Comparison of ENCODE assay signal across 25 cellular contexts in the genomic region with DNA sequence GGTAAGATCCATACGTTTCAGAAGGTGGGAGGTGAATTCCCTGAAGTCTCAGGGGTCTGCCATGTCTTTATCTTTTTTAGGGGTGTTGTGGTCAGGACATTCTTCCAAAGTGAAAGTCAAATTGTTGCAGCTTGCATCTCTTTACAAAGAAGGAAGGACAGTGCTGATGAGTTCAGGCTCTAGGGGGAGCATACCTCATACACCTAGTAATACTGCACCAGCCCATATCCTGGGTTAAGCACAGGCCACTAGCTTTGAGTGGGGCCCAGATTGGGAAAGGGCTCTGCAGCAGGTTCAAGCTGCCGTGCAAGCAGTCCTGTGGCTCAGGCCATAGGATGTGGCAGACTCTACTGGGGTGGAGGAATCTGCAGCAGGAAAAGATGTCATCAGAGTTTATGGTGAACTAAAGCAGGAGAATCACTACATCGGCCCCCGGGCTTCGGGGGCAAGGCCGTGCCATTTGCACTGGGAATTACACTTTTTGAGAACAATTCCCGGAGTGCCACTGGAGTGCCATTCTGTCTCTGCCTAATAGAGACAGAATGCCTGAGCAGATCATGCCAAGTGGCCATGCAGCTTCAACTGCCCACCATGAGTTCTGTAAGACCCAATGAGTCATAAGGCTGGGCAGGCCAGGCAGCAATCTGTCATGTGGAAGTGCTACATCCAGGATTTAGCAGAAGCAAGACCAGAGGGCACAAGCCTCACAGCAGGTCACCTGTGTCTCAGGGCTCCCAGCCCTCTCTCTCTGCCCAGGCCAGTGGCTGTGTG. TPM values are rescaled to one million over a fixed set of nuclear protein-coding genes. Genes with fewer than 3 reads are reported as not detected.
DNase-seq lines count a peak whose midpoint lies in the region; ATAC-seq and TF ChIP-seq lines count a peak whose summit lies in the region.
"Had no signal": no experiment of that assay in that cellular context is flagged by ENCODE, and none has a peak within 500 bp of the region (broad histone marks: within the 10 kb centered on the region; RNA-seq: fewer than 3 reads in every experiment).

No MANE protein-coding gene starts in this region.

- no peak overlapping the region for H2AFZ ChIP-seq in hepatocyte

- no peaks in the 10 kb centered on the region for H3K9me2 ChIP-seq in hepatocyte (replicated peaks; ENCODE audit: insufficient read depth)

- intact Hi-C loops in cardiac septum (cut with DNase I), result no loop called here
- intact Hi-C loops in Right ventricle myocardium superior (cut with DNase I), result no loop called here
- intact Hi-C loops in vagina (cut with DNase I), result no loop called here

- no peak overlapping the region for H3K27ac ChIP-seq in RWPE2 (ENCODE audit: poor library complexity, severe bottlenecking)
- H3K27ac ChIP-seq in hepatocyte, result no peak overlapping the region
- H3K27ac ChIP-seq in vagina, result no peak overlapping the region
- H3K27ac ChIP-seq: cardiac muscle cell, skin epidermis had no signal

- peak; percentile 73 for DNase-seq in cardiac septum (ENCODE audit: low spot score)
- no peak for DNase-seq in Right ventricle myocardium superior
- DNase-seq in RWPE2 (ENCODE audit: low spot score), result no peak
- peak; percentile 3 for DNase-seq in hepatocyte (ENCODE audit: low spot score)
- DNase-seq in vagina (ENCODE audit: extremely low spot score in 2 of 2), result peak; percentile 52 to 60
- DNase-seq in stimulated activated CD8-positive, alpha-beta memory T cell treated with anti-CD3 and anti-CD28 coated beads, Interleukin-4, amount 100 ng/mL, for 48 hours, result no peak
- DNase-seq: activated CD4-positive, alpha-beta T cell treated with anti-CD3 and anti-CD28 coated beads for 4 hours; aorta; C1 segment of cervical spinal cord; dermis blood vessel endothelial cell; left colon; NCI-H1694; NCI-H2171 treated with DMSO at 0.1 percent for 48 hours; NCI-H524; nucleus accumbens; stimulated activated naive CD4-positive, alpha-beta T cell had no signal

- no peak for TF ChIP-seq CTCF in RWPE2 (IDR thresholded peaks at IDR 0.05; ENCODE audit: poor library complexity, severe bottlenecking)
- no peak for TF ChIP-seq CTCF in hepatocyte (IDR thresholded peaks at IDR 0.05; ENCODE audit: poor library complexity)
- no peak for TF ChIP-seq CTCF in vagina (IDR thresholded peaks at IDR 0.05)

- H3K36me3 ChIP-seq in RWPE2 (ENCODE audit: low read depth), result no peaks in the 10 kb centered on the region
- H3K36me3 ChIP-seq in hepatocyte (replicated peaks; ENCODE audit: insufficient read depth, low read depth), result no peaks in the 10 kb centered on the region
- H3K36me3 ChIP-seq in vagina, result no peaks in the 10 kb centered on the region
- H3K36me3 ChIP-seq: cardiac muscle cell had no signal

- H3K9me3 ChIP-seq in RWPE2 (ENCODE audit: severe bottlenecking) (no peaks in the 10 kb centered on the region), hepatocyte (ENCODE audit: low read depth) (no peaks in the 10 kb centered on the region), vagina (no peaks in the 10 kb centered on the region)

- no peaks in the 10 kb centered on the region for H3K4me1 ChIP-seq in RWPE2 (ENCODE audit: insufficient read depth, poor library complexity, severe bottlenecking)
- H3K4me1 ChIP-seq in hepatocyte (ENCODE audit: insufficient read depth), result peaks cover 3% of the 10 kb centered on the region
- H3K4me1 ChIP-seq in vagina, result no peaks in the 10 kb centered on the region

- H3K4me3 ChIP-seq in RWPE2 (ENCODE audit: severe bottlenecking), result no peak overlapping the region
- no peak overlapping the region for H3K4me3 ChIP-seq in hepatocyte
- no peak overlapping the region for H3K4me3 ChIP-seq in vagina
- H3K4me3 ChIP-seq: cardiac muscle cell, skin epidermis had no signal

- 88% methylated on average over 7 of the region's 7 CpGs for WGBS in hepatocyte (ENCODE audit: low lambda C conversion rate, missing lambda C conversion rate)

- H3K4me2 ChIP-seq in hepatocyte, result no peak overlapping the region

- ATAC-seq in Right ventricle myocardium superior (ENCODE audit: poor library complexity), result no peak
- ATAC-seq in RWPE2 (ENCODE audit: low read depth), result peak; percentile 17; the same call in 1 of the 3 replicates
- no peak for ATAC-seq in HG03159 (IDR thresholded peaks at IDR 0.05; ENCODE audit: unreplicated experiment)
- no peak for ATAC-seq in HG03139 (IDR thresholded peaks at IDR 0.05; ENCODE audit: unreplicated experiment)
- ATAC-seq: activated naive CD4-positive, alpha-beta T cell treated with anti-CD3 and anti-CD28 coated beads, Interleukin-2, amount 50 U/mL, for 72 hours; left colon had no signal

- H3K79me2 ChIP-seq in hepatocyte, result no peaks in the 10 kb centered on the region

- no peaks in the 10 kb centered on the region for H4K20me1 ChIP-seq in hepatocyte (ENCODE audit: insufficient read depth, poor library complexity, severe bottlenecking)

- H3K27me3 ChIP-seq in RWPE2 (ENCODE audit: insufficient read depth, poor library complexity, severe bottlenecking), result no peaks in the 10 kb centered on the region
- no peaks in the 10 kb centered on the region for H3K27me3 ChIP-seq in hepatocyte
- no peaks in the 10 kb centered on the region for H3K27me3 ChIP-seq in vagina
- H3K27me3 ChIP-seq: cardiac muscle cell had no signal

- no peak for TF ChIP-seq POLR2A in vagina (IDR thresholded peaks at IDR 0.05)

RNA-seq across cellular contexts. Expression of gene DIO3, which starts 32.3 kb away (rescaled TPM):
- total RNA-seq in cardiac septum (not detected), Right ventricle myocardium superior (0.16 TPM), hepatocyte (51.1 and 51.3 TPM in 2 replicates), vagina (52.1 TPM)
- polyA plus RNA-seq in hepatocyte, result 18.4 and 27.6 TPM in 2 replicates
- total RNA-seq: A673; activated naive CD4-positive, alpha-beta T cell treated with anti-CD3 and anti-CD28 coated beads, Interleukin-2, amount 50 U/mL, for 72 hours; activated T-helper 1 cell treated with anti-CD3 and anti-CD28 coated beads, Interleukin-12 subunit alpha, Interleukin-12 subunit beta, Interleukin-2, Interleukin-4 antibody, amounts not matched to agents 30 ng/mL and 10 ng/mL and 1 ng/mL, durations not matched to agents 14 hours and 24 hours and 36 hours; dermis blood vessel endothelial cell; endothelial cell of umbilical vein; T-helper 2 cell treated with Interferon-gamma antibody and Interleukin-4, amounts not matched to agents 100 ng/mL and 5 ng/mL, for 36 hours had no signal
- polyA plus RNA-seq: cardiac muscle cell, endothelial cell of umbilical vein had no signal

Comparison
In these comparisons a context has a peak if more than half of its experiments do, and no peak if none do; other contexts are left out.
1. DNase-seq: peak in cardiac septum (single experiment), hepatocyte (single experiment) and vagina (2 of 2); none in Right ventricle myocardium superior (single experiment), RWPE2 (single experiment) and stimulated activated CD8-positive, alpha-beta memory T cell treated with anti-CD3 and anti-CD28 coated beads, Interleukin-4, amount 100 ng/mL, for 48 hours (single experiment).
2. RNA of gene DIO3, which starts 32.3 kb away (total RNA-seq): 52.1 TPM in vagina (single experiment) and 51.1 to 51.3 TPM in hepatocyte; 0.16 TPM in Right ventricle myocardium superior (single experiment) and not detected in cardiac septum (single experiment); every median in the first group is over 10 times any median in the second.